ENCODE assay signal across 18 cellular contexts in the genomic region with DNA sequence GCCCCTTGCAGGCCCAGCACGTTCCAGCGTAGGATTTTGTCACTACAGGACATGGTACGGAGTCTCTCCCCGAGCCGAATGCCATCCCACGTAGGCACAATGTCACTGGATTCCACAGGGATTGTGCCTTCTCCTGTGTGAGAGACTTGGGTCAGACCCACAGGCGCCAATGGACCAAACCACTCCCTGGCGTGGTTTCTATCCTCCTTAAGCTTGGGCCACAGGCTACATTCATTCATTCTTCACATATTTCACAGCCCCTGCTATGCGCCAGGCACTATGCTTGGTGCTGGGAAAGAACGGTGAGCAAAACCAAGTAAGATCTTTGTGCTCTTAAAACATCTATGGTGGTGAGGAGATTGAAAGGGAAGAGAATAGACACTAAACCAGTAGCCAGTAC. TPM values are rescaled to one million over a fixed set of nuclear protein-coding genes. Genes with fewer than 3 reads are reported as not detected.
"Had no signal": no experiment of that assay in that cellular context is flagged by ENCODE, and none has a peak within 500 bp of the region (broad histone marks: within the 10 kb centered on the region; RNA-seq: fewer than 3 reads in every experiment).

No MANE protein-coding gene starts in this region.

- H3K4me3 Mint-ChIP-seq: activated CD4-positive, alpha-beta memory T cell treated with anti-CD3 and anti-CD28 coated beads, Interleukin-2, amount 10 ng/mL, durations not matched to agents 7 days and 5 days; activated CD4-positive, alpha-beta T cell treated with anti-CD3 and anti-CD28 coated beads for 36 hours; activated naive CD4-positive, alpha-beta T cell treated with anti-CD3 and anti-CD28 coated beads, Interleukin-2, amount 50 U/mL, for 24 hours; activated T-cell treated with anti-CD3 and anti-CD28 coated beads, Interleukin-2, amount 50 U/mL, for 24 hours; naive B cell; stimulated activated naive CD8-positive, alpha-beta T cell treated with anti-CD3 and anti-CD28 coated beads, Interleukin-15, amount 100 ng/mL, for 72 hours; T-helper 2 cell treated with Interferon-gamma antibody and Interleukin-4, amounts not matched to agents 5 μg/mL and 100 μg/mL, for 36 hours; WTC11 had no signal

- H3K27ac Mint-ChIP-seq: activated CD4-positive, alpha-beta memory T cell treated with anti-CD3 and anti-CD28 coated beads, Interleukin-2, amount 10 ng/mL, durations not matched to agents 7 days and 5 days; activated CD4-positive, alpha-beta T cell treated with anti-CD3 and anti-CD28 coated beads for 36 hours; activated naive CD4-positive, alpha-beta T cell treated with anti-CD3 and anti-CD28 coated beads, Interleukin-2, amount 50 U/mL, for 24 hours; T-helper 2 cell treated with Interferon-gamma antibody and Interleukin-4, amounts not matched to agents 5 μg/mL and 100 μg/mL, for 36 hours; WTC11 had no signal

- ATAC-seq: activated CD4-positive, alpha-beta T cell treated with anti-CD3 and anti-CD28 coated beads for 36 hours; gastrocnemius medialis; left lobe of liver; psoas muscle; right cardiac atrium; stimulated activated naive CD8-positive, alpha-beta T cell treated with anti-CD3 and anti-CD28 coated beads, Interleukin-15, amount 100 ng/mL, for 72 hours; WTC11 had no signal

- H3K4me1 Mint-ChIP-seq: WTC11 had no signal

- H3K9me3 Mint-ChIP-seq: activated CD4-positive, alpha-beta memory T cell treated with anti-CD3 and anti-CD28 coated beads, Interleukin-2, amount 10 ng/mL, durations not matched to agents 7 days and 5 days; activated naive CD4-positive, alpha-beta T cell treated with anti-CD3 and anti-CD28 coated beads, Interleukin-2, amount 50 U/mL, for 24 hours; activated T-cell treated with anti-CD3 and anti-CD28 coated beads, Interleukin-2, amount 50 U/mL, for 24 hours; naive B cell; stimulated activated naive CD8-positive, alpha-beta T cell treated with anti-CD3 and anti-CD28 coated beads, Interleukin-15, amount 100 ng/mL, for 72 hours; T-helper 2 cell treated with Interferon-gamma antibody and Interleukin-4, amounts not matched to agents 5 μg/mL and 100 μg/mL, for 36 hours; WTC11 had no signal

- DNase-seq: activated CD4-positive, alpha-beta memory T cell treated with anti-CD3 and anti-CD28 coated beads, Interleukin-2, amount 10 ng/mL, durations not matched to agents 7 days and 5 days; activated CD4-positive, alpha-beta T cell treated with anti-CD3 and anti-CD28 coated beads for 36 hours; activated effector memory CD4-positive, alpha-beta T cell treated with Interleukin-2 at 50 U/mL for 16 hours; activated T-cell treated with anti-CD3 and anti-CD28 coated beads, Interleukin-2, amount 50 U/mL, for 24 hours; brain microvascular endothelial cell; central memory CD4-positive, alpha-beta T cell; gastrocnemius medialis; kidney; midbrain; naive B cell; psoas muscle; right cardiac atrium; stimulated activated naive CD8-positive, alpha-beta T cell treated with anti-CD3 and anti-CD28 coated beads, Interleukin-15, amount 100 ng/mL, for 72 hours; transverse colon had no signal

- H3K27me3 Mint-ChIP-seq: activated CD4-positive, alpha-beta memory T cell treated with anti-CD3 and anti-CD28 coated beads, Interleukin-2, amount 10 ng/mL, durations not matched to agents 7 days and 5 days; activated CD4-positive, alpha-beta T cell treated with anti-CD3 and anti-CD28 coated beads for 36 hours; activated naive CD4-positive, alpha-beta T cell treated with anti-CD3 and anti-CD28 coated beads, Interleukin-2, amount 50 U/mL, for 24 hours; activated T-cell treated with anti-CD3 and anti-CD28 coated beads, Interleukin-2, amount 50 U/mL, for 24 hours; naive B cell; stimulated activated naive CD8-positive, alpha-beta T cell treated with anti-CD3 and anti-CD28 coated beads, Interleukin-15, amount 100 ng/mL, for 72 hours had no signal

RNA-seq across cellular contexts. Expression of a gene that starts 18.7 kb away (rescaled TPM):
- total RNA-seq: activated CD4-positive, alpha-beta memory T cell treated with anti-CD3 and anti-CD28 coated beads, Interleukin-2, amount 10 ng/mL, durations not matched to agents 7 days and 5 days; gastrocnemius medialis; right cardiac atrium had no signal
